8 cellular contexts compared by ENCODE assay signal in genomic region chr17:9115446-9116265, GRCh38.
DNase-seq lines count a peak whose midpoint lies in the region; ATAC-seq and TF ChIP-seq lines count a peak whose summit lies in the region.

No MANE protein-coding gene starts in this region.

- peaks cover 4 to 13% (median 6%) of the 10 kb centered on the region in 5 experiments for H3K9me3 Mint-ChIP-seq in brain

- ATAC-seq in GM21717 (IDR thresholded peaks at IDR 0.05; ENCODE audit: unreplicated experiment) = no peak

- peak overlapping the region in 2 of 5 experiments; percentile 74 to 93 for H3K27ac Mint-ChIP-seq in brain

- peaks cover 25% of the 10 kb centered on the region for H3K4me1 Mint-ChIP-seq in brain

- no peaks in the 10 kb centered on the region for H3K27me3 Mint-ChIP-seq in brain

- H3K36me3 Mint-ChIP-seq in brain = peaks cover 3% of the 10 kb centered on the region

- peak; percentile 84 for DNase-seq in GM03348 (ENCODE audit: low spot score)
- DNase-seq in SW480 (ENCODE audit: low spot score) = peak; percentile 25
- DNase-seq in islet precursor cell = peak; percentile 95
- peak; percentile 38 to 42 for DNase-seq in stimulated activated CD4-positive, alpha-beta T cell treated with anti-CD3 and anti-CD28 coated beads, Interleukin-15, amount 100 ng/mL, for 48 hours (ENCODE audit: low read depth in 2 of 2)
- DNase-seq in RKO (ENCODE audit: low spot score) = no peak
- DNase-seq in DMS79 treated with DMSO at 0.1 percent for 48 hours (lab: John Stamatoyannopoulos, UW) = no peak

- peak in 1 of 2 experiments; percentile 28 for TF ChIP-seq CTCF in brain (conservative IDR thresholded peaks at IDR 0.05)

- peak overlapping the region in 3 of 5 experiments; percentile 16 to 63 (median 54) for H3K4me3 Mint-ChIP-seq in brain

Comparison
In these comparisons a context has a peak if more than half of its experiments do, and no peak if none do; other contexts are left out.
1. DNase-seq: peak in GM03348 (single experiment), SW480 (single experiment), islet precursor cell (single experiment) and stimulated activated CD4-positive, alpha-beta T cell treated with anti-CD3 and anti-CD28 coated beads, Interleukin-15, amount 100 ng/mL, for 48 hours (2 of 2); none in RKO (single experiment) and DMS79 treated with DMSO at 0.1 percent for 48 hours (single experiment).